ENCODE assay signal across 8 cellular contexts in genomic region chr1:63773815-63774616, GRCh38. TPM values are rescaled to one million over a fixed set of nuclear protein-coding genes. Genes with fewer than 3 reads are reported as not detected.
A peak's percentile ranks its signal among the peaks of the same experiment; 100 is the strongest.
DNase-seq lines count a peak whose midpoint lies in the region; ATAC-seq, FAIRE-seq and TF ChIP-seq lines count a peak whose summit lies in the region.

Gene ROR1, plus strand, starts transcription at chr1:63774017.

- H3K27me3 ChIP-seq in BJ (ENCODE audit: control insufficient read depth, insufficient read depth, low read length) (peaks cover 11% of the 10 kb centered on the region), Panc1 (ENCODE audit: control insufficient read depth, insufficient read depth, low read length) (no peaks in the 10 kb centered on the region), transverse colon (peaks cover 9% of the 10 kb centered on the region)

- no TSS peak for BruUV-seq in Panc1 (replicated peaks; lab: Mats Ljungman, UMichigan)

- in situ Hi-C loops in Panc1 (cut with HindIII; ENCODE audit: low pct_unique_long_range_greater_than_20kb, low sequenced_read_pairs) = no loop called here
- in situ Hi-C loops in transverse colon (cut with MboI; ENCODE audit: low pct_ligation_motif_present in 1 of 4, low pct_unique_long_range_greater_than_20kb in 1 of 4, low sequenced_read_pairs in 3 of 4) = loop anchor here in 1 of 4 donors (10.0 kb wide), 1 partner anchor 361 kb away; no protein-coding TSS in a partner anchor

- CTCF ChIA-PET in BJ (lab: Yijun Ruan, JAX) (interaction anchor here (0.6 to 2.3 kb wide), 7 partner anchors 9 to 390 kb away, joined by 3 to 8 read pairs (median 4); no protein-coding TSS in a partner anchor), Panc1 (lab: Charles Lee) (interaction anchor here (0.5 to 2.1 kb wide), 4 partner anchors 13 to 455 kb away, joined by 3 to 16 read pairs (median 6); no protein-coding TSS in a partner anchor)

- TF ChIP-seq CTCF in BJ (IDR thresholded peaks at IDR 0.05; ENCODE audit: insufficient read depth, low read depth, low read length) (peak; percentile 87), Panc1 (IDR thresholded peaks at IDR 0.05) (peak; percentile 91), transverse colon (IDR thresholded peaks at IDR 0.05) (peak; percentile 56 to 77 (median 64))

- peaks cover 50% of the 10 kb centered on the region for H3K4me1 ChIP-seq in Panc1 (ENCODE audit: control insufficient read depth, insufficient read depth, low read length)
- H3K4me1 ChIP-seq in transverse colon = peaks cover 0 to 28% (median 7%) of the 10 kb centered on the region in 4 donors

- whole genome bisulfite sequencing in transverse colon (ENCODE audit: low coverage in 1 of 2), 2 donors = 1% methylated on average over 51 of the region's 99 CpGs; no CpG with 5 or more reads in 1 of the 2 donors

- H3K4me3 Mint-ChIP-seq in activated naive CD8-positive, alpha-beta T cell treated with anti-CD3 and anti-CD28 coated beads, Interleukin-2, amount 10 ng/mL, durations not matched to agents 7 days and 5 days = peak within 1 kb of the TSS; percentile 84

- no peaks in the 10 kb centered on the region for H3K9me3 ChIP-seq in Panc1 (ENCODE audit: control insufficient read depth, insufficient read depth, low read depth, low read length)
- H3K9me3 ChIP-seq in transverse colon = no peaks in the 10 kb centered on the region

- POLR2A ChIA-PET in BJ (lab: Charles Lee) = interaction anchor here (0.7 kb wide), 1 partner anchor 287 kb away, joined by 10 read pairs; no protein-coding TSS in a partner anchor
- POLR2A ChIA-PET in Panc1 (lab: Charles Lee) = interaction anchor here (0.7 kb wide), 1 partner anchor 31 kb away, joined by 4 read pairs; no protein-coding TSS in a partner anchor
- POLR2A ChIA-PET in activated naive CD8-positive, alpha-beta T cell treated with anti-CD3 and anti-CD28 coated beads, Interleukin-2, amount 10 ng/mL, durations not matched to agents 7 days and 5 days (lab: Charles Lee) = no interaction called here

- peaks cover 63% of the 10 kb centered on the region for H3K27me3 Mint-ChIP-seq in activated naive CD8-positive, alpha-beta T cell treated with anti-CD3 and anti-CD28 coated beads, Interleukin-2, amount 10 ng/mL, durations not matched to agents 7 days and 5 days

- FAIRE-seq in HTR-8/SVneo (lab: Jason Lieb, UNC) = no peak

- peak; percentile 95 for ATAC-seq in GM19372 (IDR thresholded peaks at IDR 0.05; ENCODE audit: low read depth, unreplicated experiment)
- ATAC-seq in Panc1 = peak; percentile 94
- peak; percentile 90 for ATAC-seq in activated naive CD8-positive, alpha-beta T cell treated with anti-CD3 and anti-CD28 coated beads, Interleukin-2, amount 10 ng/mL, durations not matched to agents 7 days and 5 days (ENCODE audit: low read depth)

- H3K36me3 Mint-ChIP-seq in activated naive CD8-positive, alpha-beta T cell treated with anti-CD3 and anti-CD28 coated beads, Interleukin-2, amount 10 ng/mL, durations not matched to agents 7 days and 5 days = no peaks in the 10 kb centered on the region

- H3K36me3 ChIP-seq in BJ (ENCODE audit: control insufficient read depth, insufficient read depth, low read length) (no peaks in the 10 kb centered on the region), Panc1 (ENCODE audit: control insufficient read depth, insufficient read depth, low read length) (no peaks in the 10 kb centered on the region), transverse colon (no peaks in the 10 kb centered on the region)

- TF ChIP-seq POLR2A in transverse colon (IDR thresholded peaks at IDR 0.05) = peak; percentile 47

- H3K4me1 Mint-ChIP-seq in activated naive CD8-positive, alpha-beta T cell treated with anti-CD3 and anti-CD28 coated beads, Interleukin-2, amount 10 ng/mL, durations not matched to agents 7 days and 5 days = peaks cover 10% of the 10 kb centered on the region

- intact Hi-C loops in Panc1 (cut with micrococcal nuclease; ENCODE audit: unreplicated experiment) = loop anchor here (5.0 to 10.0 kb wide), 5 partner anchors 82 to 471 kb away; no protein-coding TSS in a partner anchor
- intact Hi-C loops in head of caudate nucleus (cut with DNase I) = loop anchor here (10.0 kb wide), 3 partner anchors 131 to 471 kb away; no protein-coding TSS in a partner anchor
- intact Hi-C loops in transverse colon (cut with DNase I; ENCODE audit: low total_unique reads) = loop anchor here (2.0 to 10.0 kb wide), 4 partner anchors 79 to 363 kb away; no protein-coding TSS in a partner anchor

- H3K27ac Mint-ChIP-seq in activated naive CD8-positive, alpha-beta T cell treated with anti-CD3 and anti-CD28 coated beads, Interleukin-2, amount 10 ng/mL, durations not matched to agents 7 days and 5 days = no peak within 1 kb of the TSS

- DNase-seq in BJ (ENCODE audit: low read depth) (no peak), HTR-8/SVneo (ENCODE audit: insufficient read length, low spot score) (peak; percentile 66), Panc1 (ENCODE audit: low read depth, low spot score) (peak; percentile 66), head of caudate nucleus (peak; percentile 59 to 97 (median 89)), occipital lobe (lab: John Stamatoyannopoulos, UW) (peak; percentile 64), transverse colon (peak; percentile 89)
- peak; percentile 67 for DNase-seq in activated naive CD8-positive, alpha-beta T cell treated with anti-CD3 and anti-CD28 coated beads, Interleukin-2, amount 10 ng/mL, durations not matched to agents 7 days and 5 days

- peak within 1 kb of the TSS; percentile 60 for H3K4me3 ChIP-seq in BJ (ENCODE audit: low read depth, low read length)
- H3K4me3 ChIP-seq in Panc1 (ENCODE audit: low read depth in 2 of 2, low read length in 2 of 2) = peak within 1 kb of the TSS; percentile 68 to 88
- peak within 1 kb of the TSS; percentile 52 to 79 (median 66) for H3K4me3 ChIP-seq in transverse colon

- no peak for TF ChIP-seq EP300 in transverse colon (IDR thresholded peaks at IDR 0.05; ENCODE audit: low read depth)

- H3K27ac ChIP-seq in Panc1 (ENCODE audit: low read length) (peak within 1 kb of the TSS; percentile 91), transverse colon (peak within 1 kb of the TSS; percentile 87 to 92 (median 88))

- no peaks in the 10 kb centered on the region for H3K9me3 Mint-ChIP-seq in activated naive CD8-positive, alpha-beta T cell treated with anti-CD3 and anti-CD28 coated beads, Interleukin-2, amount 10 ng/mL, durations not matched to agents 7 days and 5 days

RNA-seq across cellular contexts. Expression of gene ROR1, which starts in this region (rescaled TPM):
- polyA plus RNA-seq in BJ (2011; rRNA removed) = 4.4 and 4.6 TPM in 2 replicates
- polyA minus RNA-seq in BJ (2011; rRNA and poly(A)+ RNA removed) = 5.2 and 6.1 TPM in 2 replicates
- 19.3 TPM for total RNA-seq in Panc1 (2021; ENCODE audit: unreplicated experiment)
- polyA plus RNA-seq in Panc1 (2012; ENCODE audit: insufficient read length) = 7.8 TPM
- not detected for total RNA-seq in activated naive CD8-positive, alpha-beta T cell treated with anti-CD3 and anti-CD28 coated beads, Interleukin-2, amount 10 ng/mL, durations not matched to agents 7 days and 5 days
- 2.5 TPM for total RNA-seq in occipital lobe
- 1 to 10 TPM; 3.0 to 6.7 (median 4.6) TPM for total RNA-seq in transverse colon

Comparison
In these comparisons a context has a peak if more than half of its experiments do, and no peak if none do; other contexts are left out.
1. Peak in DNase-seq and ATAC-seq in activated naive CD8-positive, alpha-beta T cell treated with anti-CD3 and anti-CD28 coated beads, Interleukin-2, amount 10 ng/mL, durations not matched to agents 7 days and 5 days; RNA of the gene not detected or under 1 TPM.